Comparison of ENCODE assay signal across 8 cellular contexts in genomic region chr20:18496740-18497592, GRCh38. TPM values are rescaled to one million over a fixed set of nuclear protein-coding genes. Genes with fewer than 3 reads are reported as not detected.
DNase-seq lines count a peak whose midpoint lies in the region; ATAC-seq and TF ChIP-seq lines count a peak whose summit lies in the region.

Gene RBBP9 (minus strand): TSS chr20:18497225. CDS start chr20:18497167, 58 bp downstream.

- H3K36me3 ChIP-seq in HUES64 (ENCODE audit: insufficient read depth, low read length) (peaks cover 19% of the 10 kb centered on the region), PC-3 (ENCODE audit: low read depth, low read length) (no peaks in the 10 kb centered on the region), muscle layer of colon (ENCODE audit: insufficient read depth, low read length) (peaks cover 9% of the 10 kb centered on the region)

- ATAC-seq in GM21515 (IDR thresholded peaks at IDR 0.05; ENCODE audit: unreplicated experiment) = peak; percentile 96
- peak; percentile 100 for ATAC-seq in PC-3
- ATAC-seq in esophagus mucosa = peak; percentile 96

- POLR2A ChIA-PET in PC-3 (lab: Charles Lee; ENCODE audit: unreplicated experiment) = interaction anchor here (0.6 to 1.6 kb wide), 3 partner anchors 10 to 1479 kb away, joined by 5 to 18 read pairs (median 6); partner anchors contain the start of genes DZANK1, POLR3F and SEC23B

- H3K9me3 ChIP-seq in HUES64 (ENCODE audit: insufficient read depth, low read depth, low read length) (no peaks in the 10 kb centered on the region), PC-3 (ENCODE audit: low read length) (no peaks in the 10 kb centered on the region), muscle layer of colon (ENCODE audit: low read length) (no peaks in the 10 kb centered on the region)

- no peaks in the 10 kb centered on the region for H3F3A ChIP-seq in PC-3 (ENCODE audit: low read length, unreplicated experiment)

- H2AFZ ChIP-seq in PC-3 (ENCODE audit: low read length) = peak within 1 kb of the TSS; percentile 93

- no peak for TF ChIP-seq CTCF in PC-3 (conservative IDR thresholded peaks at IDR 0.05; ENCODE audit: low read depth, low read length)

- no peaks in the 10 kb centered on the region for H3K9me2 ChIP-seq in PC-3 (replicated peaks; ENCODE audit: low read length)

- H3K4me3 ChIP-seq in HUES64 (ENCODE audit: low read length) (peak within 1 kb of the TSS; percentile 78), PC-3 (ENCODE audit: low read length) (peak within 1 kb of the TSS; percentile 92), muscle layer of colon (ENCODE audit: low read depth in 1 of 2, low read length in 2 of 2) (peak within 1 kb of the TSS; percentile 47 to 73)

- H3K4me1 ChIP-seq in HUES64 (ENCODE audit: insufficient read depth, low read length) (peaks cover 14% of the 10 kb centered on the region; the same call in 1 of the 2 replicates), PC-3 (ENCODE audit: insufficient read depth, low read length) (peaks cover 15% of the 10 kb centered on the region), muscle layer of colon (ENCODE audit: insufficient read depth, low read length) (peaks cover 10% of the 10 kb centered on the region)

- H3K27me3 ChIP-seq in HUES64 (ENCODE audit: insufficient read depth, low read length) (no peaks in the 10 kb centered on the region), PC-3 (ENCODE audit: low read length) (no peaks in the 10 kb centered on the region), muscle layer of colon (ENCODE audit: control insufficient read depth in 1 of 2, insufficient read depth in 2 of 2, low read length in 2 of 2) (no peaks in the 10 kb centered on the region)

- DNase-seq in DMS114 treated with DMSO at 0.1 percent for 48 hours (lab: John Stamatoyannopoulos, UW; ENCODE audit: unreplicated experiment) (peak; percentile 74), PC-3 (peak; percentile 89)
- peak; percentile 78 for DNase-seq in activated T-cell treated with anti-CD3 and anti-CD28 coated beads, Interleukin-2, amount 50 U/mL, for 1 hour
- peak; percentile 24 to 40 for DNase-seq in stimulated activated CD8-positive, alpha-beta memory T cell treated with anti-CD3 and anti-CD28 coated beads, Interleukin-7, amount 100 ng/mL, for 1 hour (ENCODE audit: low read depth in 2 of 2)

- TSS peak; percentile 62 for BruUV-seq in PC-3 (replicated peaks; lab: Mats Ljungman, UMichigan)

- H3K4me2 ChIP-seq in PC-3 (ENCODE audit: low read length) = peak within 1 kb of the TSS; percentile 89

- H3K9ac ChIP-seq in HUES64 (ENCODE audit: low read depth, low read length) (peak within 1 kb of the TSS; percentile 80), PC-3 (ENCODE audit: low read length) (peak within 1 kb of the TSS; percentile 75), muscle layer of colon (ENCODE audit: low read length) (no peak within 1 kb of the TSS)

- H3K27ac ChIP-seq in HUES64 (ENCODE audit: low read depth, low read length) = peak within 1 kb of the TSS; percentile 23; the same call in 1 of the 2 replicates
- no peak within 1 kb of the TSS for H3K27ac ChIP-seq in PC-3 (ENCODE audit: low read length)
- peak within 1 kb of the TSS; percentile 59 for H3K27ac ChIP-seq in muscle layer of colon (ENCODE audit: low read depth, low read length)

- peaks cover 10% of the 10 kb centered on the region for H3K79me2 ChIP-seq in PC-3 (ENCODE audit: low read length)

- CTCF ChIA-PET in PC-3 (lab: Charles Lee) = interaction anchor here (0.5 kb wide), 1 partner anchor 30 kb away, joined by 3 read pairs; the partner anchor contains the start of gene DZANK1

- WGBS in HUES64 = under 1% methylated on average over 30 of the region's 31 CpGs

- H4K20me1 ChIP-seq in PC-3 (ENCODE audit: low read length) = no peaks in the 10 kb centered on the region

- intact Hi-C loops in PC-3 (cut with micrococcal nuclease) = no loop called here

RNA-seq across cellular contexts. Expression of gene RBBP9, which starts in this region (rescaled TPM):
- polyA plus RNA-seq in HUES64 (2013, experiment 1 of 2) = 16.1 TPM
- 15.3 TPM for polyA plus RNA-seq in HUES64 (2013, experiment 2 of 2)
- total RNA-seq in PC-3 (2014; rRNA removed) (17.7 and 22.8 TPM in 2 replicates), esophagus mucosa (11.8 TPM)

Comparison
In these comparisons a context has a peak if more than half of its experiments do, and no peak if none do; other contexts are left out.
1. DNase-seq: peak in every context shown above with its lines; median percentile 89 in PC-3; 78 in activated T-cell treated with anti-CD3 and anti-CD28 coated beads, Interleukin-2, amount 50 U/mL, for 1 hour; 74 in DMS114 treated with DMSO at 0.1 percent for 48 hours; 32 in stimulated activated CD8-positive, alpha-beta memory T cell treated with anti-CD3 and anti-CD28 coated beads, Interleukin-7, amount 100 ng/mL, for 1 hour.